Comparison of ENCODE assay signal across 8 cellular contexts in genomic region chr1:215071078-215071477, GRCh38.
"Had no signal": no experiment of that assay in that cellular context is flagged by ENCODE, and none has a peak within 500 bp of the region (broad histone marks: within the 10 kb centered on the region; RNA-seq: fewer than 3 reads in every experiment).

No MANE protein-coding gene starts in this region.

- DNase-seq: GM23248, GOT3, H7, HFFc6, IMR-90, KG1 had no signal

- FAIRE-seq: HTR-8/SVneo, K562 had no signal
